19 cellular contexts compared by ENCODE assay signal in genomic region chr3:72355168-72355567, GRCh38.
DNase-seq lines count a peak whose midpoint lies in the region; TF ChIP-seq lines count a peak whose summit lies in the region.
"Had no signal": no experiment of that assay in that cellular context is flagged by ENCODE, and none has a peak within 500 bp of the region (broad histone marks: within the 10 kb centered on the region; RNA-seq: fewer than 3 reads in every experiment).

No MANE protein-coding gene starts in this region.

- no peaks in the 10 kb centered on the region for H3K4me1 Mint-ChIP-seq in activated CD4-positive, alpha-beta T cell treated with anti-CD3 and anti-CD28 coated beads, Interleukin-2, amount 10 ng/mL, durations not matched to agents 7 days and 5 days
- H3K4me1 Mint-ChIP-seq: CD8-positive, alpha-beta memory T cell had no signal

- H3K79me2 ChIP-seq in smooth muscle cell (ENCODE audit: low read depth) = no peaks in the 10 kb centered on the region

- H3K27ac ChIP-seq in smooth muscle cell (ENCODE audit: low read depth) = no peak overlapping the region
- H3K27ac ChIP-seq: GM23248 had no signal

- DNase-seq in OCI-M1 (lab: John Stamatoyannopoulos, UW) (peak; percentile 8), amniotic epithelial cell (ENCODE audit: low read depth) (peak; percentile 53), left kidney (ENCODE audit: low read depth, low spot score) (peak; percentile 33), smooth muscle cell (lab: John Stamatoyannopoulos, UW; ENCODE audit: unreplicated experiment) (no peak), pons (ENCODE audit: low spot score) (no peak), G401 (ENCODE audit: low spot score) (no peak)
- DNase-seq in activated CD4-positive, alpha-beta T cell treated with anti-CD3 and anti-CD28 coated beads, Interleukin-2, amount 10 ng/mL, durations not matched to agents 7 days and 5 days = no peak
- DNase-seq: ACHN; BE2C; C1 segment of cervical spinal cord; CD4-positive, CD25-positive, alpha-beta regulatory T cell; CD8-positive, alpha-beta memory T cell; COR-L47; DMS 273 treated with DMSO at 0.1 percent for 48 hours; DMS53; DND-41; EL; GM23248 had no signal

- no peak overlapping the region for H2AFZ ChIP-seq in smooth muscle cell (ENCODE audit: low read depth)
- H2AFZ ChIP-seq: GM23248 had no signal

- H3K36me3 ChIP-seq in smooth muscle cell (ENCODE audit: low read depth) = no peaks in the 10 kb centered on the region
- H3K36me3 ChIP-seq: BE2C, HAP-1 had no signal

- H3F3A ChIP-seq in smooth muscle cell (ENCODE audit: low read depth) = no peaks in the 10 kb centered on the region

- POLR2A ChIA-PET in activated CD4-positive, alpha-beta T cell treated with anti-CD3 and anti-CD28 coated beads, Interleukin-2, amount 10 ng/mL, durations not matched to agents 7 days and 5 days (lab: Charles Lee) = no interaction called here

- peak overlapping the region; percentile 73 for H3K4me2 ChIP-seq in smooth muscle cell

- H4K20me1 ChIP-seq in smooth muscle cell (ENCODE audit: low read depth) = no peaks in the 10 kb centered on the region

- H3K9ac ChIP-seq in smooth muscle cell (ENCODE audit: low read depth) = no peak overlapping the region
- H3K9ac ChIP-seq: GM23248 had no signal

- TF ChIP-seq CTCF in smooth muscle cell (IDR thresholded peaks at IDR 0.05; ENCODE audit: borderline replicate concordance, insufficient read depth, poor library complexity, severe bottlenecking) = no peak

- no peak overlapping the region for H3K4me3 ChIP-seq in smooth muscle cell
- H3K4me3 ChIP-seq: GM23248, HAP-1 had no signal

- no peaks in the 10 kb centered on the region for H3K27me3 ChIP-seq in smooth muscle cell (ENCODE audit: low read depth)
- H3K27me3 ChIP-seq: BE2C had no signal

- H3K27ac Mint-ChIP-seq in activated CD4-positive, alpha-beta T cell treated with anti-CD3 and anti-CD28 coated beads, Interleukin-2, amount 10 ng/mL, durations not matched to agents 7 days and 5 days = no peak overlapping the region
- H3K27ac Mint-ChIP-seq: CD4-positive, CD25-positive, alpha-beta regulatory T cell; CD8-positive, alpha-beta memory T cell had no signal

- peaks cover 3% of the 10 kb centered on the region for H3K9me3 Mint-ChIP-seq in activated CD4-positive, alpha-beta T cell treated with anti-CD3 and anti-CD28 coated beads, Interleukin-2, amount 10 ng/mL, durations not matched to agents 7 days and 5 days
- H3K9me3 Mint-ChIP-seq: CD8-positive, alpha-beta memory T cell had no signal

- no peaks in the 10 kb centered on the region for H3K27me3 Mint-ChIP-seq in activated CD4-positive, alpha-beta T cell treated with anti-CD3 and anti-CD28 coated beads, Interleukin-2, amount 10 ng/mL, durations not matched to agents 7 days and 5 days
- H3K27me3 Mint-ChIP-seq: CD4-positive, CD25-positive, alpha-beta regulatory T cell had no signal

- in situ Hi-C loops in G401 (cut with HindIII; ENCODE audit: low sequenced_read_pairs) = no loop called here

- peaks cover 4% of the 10 kb centered on the region for H3K4me1 ChIP-seq in smooth muscle cell (ENCODE audit: low read depth)
- H3K4me1 ChIP-seq: HAP-1 had no signal

- H3K36me3 Mint-ChIP-seq in activated CD4-positive, alpha-beta T cell treated with anti-CD3 and anti-CD28 coated beads, Interleukin-2, amount 10 ng/mL, durations not matched to agents 7 days and 5 days (ENCODE audit: low read depth) = no peaks in the 10 kb centered on the region
- H3K36me3 Mint-ChIP-seq: CD4-positive, CD25-positive, alpha-beta regulatory T cell; CD8-positive, alpha-beta memory T cell had no signal

- no peaks in the 10 kb centered on the region for H3K9me3 ChIP-seq in smooth muscle cell (replicated peaks; ENCODE audit: low read depth)
- H3K9me3 ChIP-seq: BE2C, HAP-1 had no signal

- CTCF ChIA-PET in activated CD4-positive, alpha-beta T cell treated with anti-CD3 and anti-CD28 coated beads, Interleukin-2, amount 10 ng/mL, durations not matched to agents 7 days and 5 days (lab: Charles Lee) = interaction anchor here (0.6 to 2.1 kb wide), 7 partner anchors 10 to 594 kb away, joined by 3 to 7 read pairs (median 3); no protein-coding TSS in a partner anchor

- H3K4me3 Mint-ChIP-seq in activated CD4-positive, alpha-beta T cell treated with anti-CD3 and anti-CD28 coated beads, Interleukin-2, amount 10 ng/mL, durations not matched to agents 7 days and 5 days = no peak overlapping the region
- H3K4me3 Mint-ChIP-seq: CD4-positive, CD25-positive, alpha-beta regulatory T cell; CD8-positive, alpha-beta memory T cell had no signal

Comparison
In these comparisons a context has a peak if more than half of its experiments do, and no peak if none do; other contexts are left out.
1. DNase-seq: peak in OCI-M1 (single experiment), amniotic epithelial cell (single experiment) and left kidney (single experiment); none in smooth muscle cell (single experiment), pons (single experiment), G401 (single experiment) and activated CD4-positive, alpha-beta T cell treated with anti-CD3 and anti-CD28 coated beads, Interleukin-2, amount 10 ng/mL, durations not matched to agents 7 days and 5 days (single experiment).